In genomic region chr2:112694182-112694581, GRCh38 we compare ENCODE assay signal across 16 cellular contexts. TPM values are rescaled to one million over a fixed set of nuclear protein-coding genes. Genes with fewer than 3 reads are reported as not detected.
A peak's percentile ranks its signal among the peaks of the same experiment; 100 is the strongest.
DNase-seq lines count a peak whose midpoint lies in the region; TF ChIP-seq lines count a peak whose summit lies in the region.
"Had no signal": no experiment of that assay in that cellular context is flagged by ENCODE, and none has a peak within 500 bp of the region (broad histone marks: within the 10 kb centered on the region; RNA-seq: fewer than 3 reads in every experiment).

No MANE protein-coding gene starts in this region.

- H3K27ac ChIP-seq in sigmoid colon (no peak overlapping the region), MM.1S (ENCODE audit: low read length) (no peak overlapping the region)

- no peak overlapping the region for H3K4me2 ChIP-seq in MM.1S (ENCODE audit: low read depth, low read length)

- 96% methylated on average over 12 of the region's 12 CpGs for WGBS in sigmoid colon, 2 donors

- no peak for TF ChIP-seq CTCF in sigmoid colon (IDR thresholded peaks at IDR 0.05)
- no peak for TF ChIP-seq CTCF in type B pancreatic cell (conservative IDR thresholded peaks at IDR 0.05)
- no peak for TF ChIP-seq CTCF in MM.1S (IDR thresholded peaks at IDR 0.05; ENCODE audit: low read length)

- H3K36me3 ChIP-seq in sigmoid colon (no peaks in the 10 kb centered on the region), MM.1S (replicated peaks; ENCODE audit: insufficient read depth, low read length) (no peaks in the 10 kb centered on the region)
- H3K36me3 ChIP-seq: BE2C, HAP-1 had no signal

- H3K27me3 ChIP-seq in sigmoid colon (no peaks in the 10 kb centered on the region), MM.1S (replicated peaks; ENCODE audit: insufficient read depth, low read length) (no peaks in the 10 kb centered on the region)
- H3K27me3 ChIP-seq: BE2C had no signal

- H3K9me2 ChIP-seq in MM.1S (replicated peaks; ENCODE audit: insufficient read depth, low read length) = no peaks in the 10 kb centered on the region

- no peaks in the 10 kb centered on the region for H3K9me3 Mint-ChIP-seq in type B pancreatic cell
- H3K9me3 Mint-ChIP-seq: CD4-positive, CD25-positive, alpha-beta regulatory T cell; CD8-positive, alpha-beta memory T cell had no signal

- intact Hi-C loops in sigmoid colon (cut with DNase I) = loop anchor here (5.0 kb wide), 1 partner anchor 67 kb away; no protein-coding TSS in a partner anchor

- H3K4me1 ChIP-seq in sigmoid colon (peaks cover 0 to 4% (median 0%) of the 10 kb centered on the region in 4 donors), MM.1S (ENCODE audit: low read length) (peaks cover 24% of the 10 kb centered on the region)
- H3K4me1 ChIP-seq: BE2C, HAP-1 had no signal

- H4K20me1 ChIP-seq in MM.1S (ENCODE audit: insufficient read depth, low read length) = no peaks in the 10 kb centered on the region

- TF ChIP-seq EP300 in sigmoid colon (IDR thresholded peaks at IDR 0.05) = no peak

- H3K27ac Mint-ChIP-seq in type B pancreatic cell = no peak overlapping the region
- H3K27ac Mint-ChIP-seq: CD4-positive, CD25-positive, alpha-beta regulatory T cell had no signal

- H3K4me3 ChIP-seq in sigmoid colon (no peak overlapping the region), MM.1S (ENCODE audit: low read length) (no peak overlapping the region)
- H3K4me3 ChIP-seq: GM23248, HAP-1 had no signal

- no peak overlapping the region for H3K9ac ChIP-seq in MM.1S (ENCODE audit: low read length)
- H3K9ac ChIP-seq: GM23248 had no signal

- H3K36me3 Mint-ChIP-seq in type B pancreatic cell = no peaks in the 10 kb centered on the region
- H3K36me3 Mint-ChIP-seq: CD4-positive, CD25-positive, alpha-beta regulatory T cell; CD8-positive, alpha-beta memory T cell had no signal

- no peak overlapping the region for H3K4me3 Mint-ChIP-seq in type B pancreatic cell
- H3K4me3 Mint-ChIP-seq: CD4-positive, CD25-positive, alpha-beta regulatory T cell; CD8-positive, alpha-beta memory T cell had no signal

- no peak overlapping the region for H2AFZ ChIP-seq in MM.1S (ENCODE audit: low read length)

- peaks cover 16% of the 10 kb centered on the region for H3F3A ChIP-seq in MM.1S (ENCODE audit: insufficient read depth, low read length)

- peaks cover 10% of the 10 kb centered on the region for H3K4me1 Mint-ChIP-seq in type B pancreatic cell (ENCODE audit: unreplicated experiment)

- H3K79me2 ChIP-seq in MM.1S (ENCODE audit: low read length) = no peaks in the 10 kb centered on the region

- H3K9me3 ChIP-seq in sigmoid colon = no peaks in the 10 kb centered on the region
- no peaks in the 10 kb centered on the region for H3K9me3 ChIP-seq in MM.1S (replicated peaks; ENCODE audit: insufficient read depth, low read length)
- H3K9me3 ChIP-seq: BE2C, HAP-1 had no signal

- no peaks in the 10 kb centered on the region for H3K27me3 Mint-ChIP-seq in type B pancreatic cell

- no peak for TF ChIP-seq POLR2A in sigmoid colon (IDR thresholded peaks at IDR 0.05)

- DNase-seq in activated CD8-positive, alpha-beta memory T cell treated with anti-CD3 and anti-CD28 coated beads, Interleukin-2, amount 50 U/mL, for 48 hours = peak; percentile 42
- peak; percentile 76 for DNase-seq in mesenteric fat pad (ENCODE audit: low spot score)
- DNase-seq in sigmoid colon = peak; percentile 24
- peak; percentile 48 for DNase-seq in type B pancreatic cell (ENCODE audit: extremely low spot score, unreplicated experiment)
- DNase-seq in SK-N-DZ (ENCODE audit: low spot score) = no peak
- no peak for DNase-seq in DMS 273 treated with DMSO at 0.1 percent for 48 hours (lab: John Stamatoyannopoulos, UW)
- DNase-seq in MM.1S = no peak
- DNase-seq: ACHN; BE2C; C1 segment of cervical spinal cord; CD4-positive, CD25-positive, alpha-beta regulatory T cell; CD8-positive, alpha-beta memory T cell; COR-L47; GM23248 had no signal

RNA-seq across cellular contexts. Expression of gene NT5DC4, which starts 26.6 kb away (rescaled TPM):
- not detected for total RNA-seq in mesenteric fat pad
- total RNA-seq in sigmoid colon = not detected
- under 1 TPM in 1 of 3 donors, not detected in 2; 0.89 TPM for polyA plus RNA-seq in sigmoid colon
- total RNA-seq in type B pancreatic cell (ENCODE audit: low replicate concordance) = not detected in 2 replicates
- polyA plus RNA-seq in SK-N-DZ (2014; cell fraction: cytosol; rRNA removed) = not detected in 2 replicates
- polyA plus RNA-seq in SK-N-DZ (2014; cell fraction: nucleus; rRNA removed) = not detected in 2 replicates
- total RNA-seq: CD4-positive, CD25-positive, alpha-beta regulatory T cell; CD8-positive, alpha-beta memory T cell; GM23248; H4 had no signal
- polyA plus RNA-seq: CD4-positive, CD25-positive, alpha-beta regulatory T cell; CD8-positive, alpha-beta memory T cell; GM23248 had no signal

RNA-seq across cellular contexts. Expression of gene SLC20A1, which starts 48.4 kb away (rescaled TPM):
- total RNA-seq in mesenteric fat pad (46.5 TPM), sigmoid colon (10 to 100 TPM; 11.4 to 25.1 (median 14.3) TPM), type B pancreatic cell (ENCODE audit: low replicate concordance) (50.3 and 63.9 TPM in 2 replicates)
- 10 to 100 TPM; 18.0 to 34.9 (median 31.0) TPM for polyA plus RNA-seq in sigmoid colon
- polyA plus RNA-seq in SK-N-DZ (2014; cell fraction: cytosol; rRNA removed) = 41.2 and 41.8 TPM in 2 replicates
- 80.9 and 121 TPM in 2 replicates for polyA plus RNA-seq in SK-N-DZ (2014; cell fraction: nucleus; rRNA removed)

Comparison
In these comparisons a context has a peak if more than half of its experiments do, and no peak if none do; other contexts are left out.
1. DNase-seq: peak in activated CD8-positive, alpha-beta memory T cell treated with anti-CD3 and anti-CD28 coated beads, Interleukin-2, amount 50 U/mL, for 48 hours (single experiment), mesenteric fat pad (single experiment), sigmoid colon (single experiment) and type B pancreatic cell (single experiment); none in SK-N-DZ (single experiment), DMS 273 treated with DMSO at 0.1 percent for 48 hours (single experiment) and MM.1S (single experiment).